Comparison of ENCODE assay signal across 1 cellular context in the genomic region with DNA sequence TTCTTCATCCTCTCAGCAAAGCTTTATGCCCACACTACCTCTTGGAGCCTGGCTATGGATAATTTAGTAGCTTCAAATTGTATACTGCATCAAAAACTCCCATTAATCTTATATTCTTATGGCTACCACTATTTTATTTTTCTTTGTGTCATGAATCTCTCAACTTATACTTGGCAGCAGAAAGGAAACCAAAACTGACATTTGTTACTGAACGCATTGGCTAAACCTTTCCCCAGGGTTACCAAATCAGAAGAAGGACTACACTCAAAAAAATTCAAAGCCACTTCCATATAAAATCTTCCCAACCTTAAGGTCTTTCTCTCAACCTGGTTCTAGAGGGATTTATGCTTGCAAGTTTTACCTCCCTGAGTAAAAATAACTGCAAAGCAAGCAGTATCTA.
TF ChIP-seq lines count a peak whose summit lies in the region.

No MANE protein-coding gene starts in this region.

TF ChIP-seq in H1, 55 proteins besides CTCF, POLR2A, EP300 and RAD21:
- TF ChIP-seq KDM4A (IDR thresholded peaks at IDR 0.05; ENCODE audit: low read depth, low read length, severe bottlenecking) (no peak), TCF12 (IDR thresholded peaks at IDR 0.05; ENCODE audit: low read depth, low read length) (no peak), YY1 (IDR thresholded peaks at IDR 0.05; ENCODE audit: low read depth, low read length) (no peak), JUN (IDR thresholded peaks at IDR 0.05; ENCODE audit: low read depth, low read length) (no peak), PHF8 (conservative IDR thresholded peaks at IDR 0.05; ENCODE audit: low read depth, low read length) (no peak), NANOG (IDR thresholded peaks at IDR 0.05; ENCODE audit: insufficient read depth, low read depth, low read length, poor library complexity, severe bottlenecking) (no peak), KDM5A (IDR thresholded peaks at IDR 0.05; ENCODE audit: low read length) (no peak)
